ENCODE assay signal across 8 cellular contexts in genomic region chr12:39443704-39444234, GRCh38. TPM values are rescaled to one million over a fixed set of nuclear protein-coding genes. Genes with fewer than 3 reads are reported as not detected.
DNase-seq lines count a peak whose midpoint lies in the region; ATAC-seq lines count a peak whose summit lies in the region.

No MANE protein-coding gene starts in this region.

- peak overlapping the region; percentile 66 for H3K4me3 Mint-ChIP-seq in activated CD4-positive, alpha-beta T cell treated with anti-CD3 and anti-CD28 coated beads for 36 hours
- peak overlapping the region; percentile 97 for H3K4me3 Mint-ChIP-seq in activated T-helper 17 cell treated with anti-CD3 and anti-CD28 coated beads, Interleukin-2, amount 50 U/mL, for 72 hours

- POLR2A ChIA-PET in activated CD4-positive, alpha-beta T cell treated with anti-CD3 and anti-CD28 coated beads for 36 hours (lab: Charles Lee), result interaction anchor here (1.0 kb wide), 1 partner anchor 176 kb away, joined by 8 read pairs; the partner anchor contains the start of gene ABCD2

- intact Hi-C loops in activated CD4-positive, alpha-beta T cell treated with anti-CD3 and anti-CD28 coated beads for 36 hours (cut with DNase I, micrococcal nuclease), result loop anchor here (1.0 to 10.0 kb wide), 7 partner anchors 24 to 1126 kb away; partner anchors contain the start of genes SLC2A13 (in 2 of the 2), ABCD2 (in 1 of the 2) and ALG10B (in 1 of the 2)

- peaks cover 12% of the 10 kb centered on the region for H3K27me3 Mint-ChIP-seq in activated CD4-positive, alpha-beta T cell treated with anti-CD3 and anti-CD28 coated beads for 36 hours
- H3K27me3 Mint-ChIP-seq in activated T-helper 17 cell treated with anti-CD3 and anti-CD28 coated beads, Interleukin-2, amount 50 U/mL, for 72 hours, result no peaks in the 10 kb centered on the region

- no peaks in the 10 kb centered on the region for H3K9me3 Mint-ChIP-seq in activated CD4-positive, alpha-beta T cell treated with anti-CD3 and anti-CD28 coated beads for 36 hours (ENCODE audit: low read depth)
- H3K9me3 Mint-ChIP-seq in activated T-helper 17 cell treated with anti-CD3 and anti-CD28 coated beads, Interleukin-2, amount 50 U/mL, for 72 hours, result no peaks in the 10 kb centered on the region

- CTCF ChIA-PET in activated CD4-positive, alpha-beta T cell treated with anti-CD3 and anti-CD28 coated beads for 36 hours (lab: Charles Lee), result interaction anchor here (0.7 to 2.1 kb wide), 5 partner anchors 14 to 176 kb away, joined by 3 to 6 read pairs (median 4); partner anchors contain the start of gene ABCD2

- no peaks in the 10 kb centered on the region for H3K36me3 Mint-ChIP-seq in activated CD4-positive, alpha-beta T cell treated with anti-CD3 and anti-CD28 coated beads for 36 hours (ENCODE audit: low read depth)
- peaks cover 6% of the 10 kb centered on the region for H3K36me3 Mint-ChIP-seq in activated T-helper 17 cell treated with anti-CD3 and anti-CD28 coated beads, Interleukin-2, amount 50 U/mL, for 72 hours (ENCODE audit: low read depth)

- H3K27ac Mint-ChIP-seq in activated CD4-positive, alpha-beta T cell treated with anti-CD3 and anti-CD28 coated beads for 36 hours, result peak overlapping the region; percentile 53
- peak overlapping the region; percentile 42 for H3K27ac Mint-ChIP-seq in activated T-helper 17 cell treated with anti-CD3 and anti-CD28 coated beads, Interleukin-2, amount 50 U/mL, for 72 hours

- H3K4me3 ChIP-seq in iPS-11a (ENCODE audit: low read depth, low read length) (peak overlapping the region; percentile 74), skin epidermis (peak overlapping the region; percentile 71 to 93 (median 84))

- peaks cover 19% of the 10 kb centered on the region for H3K4me1 Mint-ChIP-seq in activated CD4-positive, alpha-beta T cell treated with anti-CD3 and anti-CD28 coated beads for 36 hours
- H3K4me1 Mint-ChIP-seq in activated T-helper 17 cell treated with anti-CD3 and anti-CD28 coated beads, Interleukin-2, amount 50 U/mL, for 72 hours, result peaks cover 13% of the 10 kb centered on the region

- no peak for ATAC-seq in activated CD4-positive, alpha-beta T cell treated with anti-CD3 and anti-CD28 coated beads for 36 hours
- ATAC-seq in activated T-helper 17 cell treated with anti-CD3 and anti-CD28 coated beads, Interleukin-2, amount 50 U/mL, for 72 hours (replicated peaks), result no peak
- ATAC-seq in GM18511 (IDR thresholded peaks at IDR 0.05; ENCODE audit: unreplicated experiment), result no peak
- ATAC-seq in GM21360 (IDR thresholded peaks at IDR 0.05; ENCODE audit: unreplicated experiment), result no peak
- no peak for ATAC-seq in GM21390 (IDR thresholded peaks at IDR 0.05; ENCODE audit: unreplicated experiment)

- no peak for DNase-seq in activated CD4-positive, alpha-beta T cell treated with anti-CD3 and anti-CD28 coated beads for 36 hours
- DNase-seq in activated CD4-positive, alpha-beta T cell treated with anti-CD3 and anti-CD28 coated beads for 4 hours, result no peak

- peak overlapping the region in 20 of 21 experiments; percentile 45 to 89 (median 82) for H3K27ac ChIP-seq in skin epidermis

RNA-seq across cellular contexts. Expression of gene KIF21A, which starts 0.8 kb away (rescaled TPM):
- total RNA-seq in activated CD4-positive, alpha-beta T cell treated with anti-CD3 and anti-CD28 coated beads for 36 hours, result 10 to 100 TPM; 12.0 to 13.9 TPM
- 10 to 100 TPM; 14.8 to 19.6 TPM for total RNA-seq in activated T-helper 17 cell treated with anti-CD3 and anti-CD28 coated beads, Interleukin-2, amount 50 U/mL, for 72 hours
